Comparison of ENCODE assay signal across 31 cellular contexts in genomic region chr20:1029980-1030379, GRCh38. TPM values are rescaled to one million over a fixed set of nuclear protein-coding genes. Genes with fewer than 3 reads are reported as not detected.
"Had no signal": no experiment of that assay in that cellular context is flagged by ENCODE, and none has a peak within 500 bp of the region (broad histone marks: within the 10 kb centered on the region; RNA-seq: fewer than 3 reads in every experiment).

No MANE protein-coding gene starts in this region.

- H3K4me3 ChIP-seq: ascending aorta, breast epithelium, cardiac muscle cell, coronary artery, dorsolateral prefrontal cortex, esophagus muscularis mucosa, gastrocnemius medialis, heart left ventricle had no signal

- H3K27ac ChIP-seq: ascending aorta, breast epithelium, cardiac muscle cell, coronary artery, dorsolateral prefrontal cortex, esophagus muscularis mucosa, foreskin keratinocyte, gastrocnemius medialis, heart left ventricle had no signal

- ATAC-seq: activated naive CD4-positive, alpha-beta T cell treated with anti-CD3 and anti-CD28 coated beads, Interleukin-2, amount 50 U/mL, for 72 hours; activated T-cell treated with anti-CD3 and anti-CD28 coated beads, Interleukin-2, amount 50 U/mL, for 72 hours; foreskin keratinocyte; gastrocnemius medialis; heart left ventricle had no signal

- H3K36me3 ChIP-seq: ascending aorta, breast epithelium, cardiac muscle cell, esophagus muscularis mucosa, gastrocnemius medialis, heart left ventricle had no signal

- H3K9me3 Mint-ChIP-seq: activated CD4-positive, alpha-beta memory T cell treated with anti-CD3 and anti-CD28 coated beads, Interleukin-2, amount 10 ng/mL, durations not matched to agents 7 days and 5 days; activated CD4-positive, alpha-beta T cell treated with anti-CD3 and anti-CD28 coated beads, Interleukin-2, amount 10 ng/mL, durations not matched to agents 7 days and 5 days; activated naive CD4-positive, alpha-beta T cell treated with anti-CD3 and anti-CD28 coated beads, Interleukin-2, amount 10 ng/mL, durations not matched to agents 7 days and 5 days; activated naive CD4-positive, alpha-beta T cell treated with anti-CD3 and anti-CD28 coated beads, Interleukin-2, amount 50 U/mL, for 72 hours; activated naive CD8-positive, alpha-beta T cell treated with anti-CD3 and anti-CD28 coated beads, Interleukin-2, amount 10 ng/mL, durations not matched to agents 7 days and 5 days; activated T-cell treated with anti-CD3 and anti-CD28 coated beads, Interleukin-2, amount 50 U/mL, for 24 hours; activated T-cell treated with anti-CD3 and anti-CD28 coated beads, Interleukin-2, amount 50 U/mL, for 72 hours; brain; dendritic cell treated with granulocyte-macrophage colony-stimulating factor and Interleukin-4, amounts not matched to agents 40 ng/mL and 50 ng/mL, for 4 days; endodermal cell had no signal

- H3K27me3 Mint-ChIP-seq: dendritic cell treated with granulocyte-macrophage colony-stimulating factor and Interleukin-4, amounts not matched to agents 40 ng/mL and 50 ng/mL, for 4 days had no signal

- H3K4me1 ChIP-seq: ascending aorta, breast epithelium, esophagus muscularis mucosa, foreskin keratinocyte, gastrocnemius medialis had no signal

- DNase-seq: activated CD4-positive, alpha-beta memory T cell treated with anti-CD3 and anti-CD28 coated beads, Interleukin-2, amount 10 ng/mL, durations not matched to agents 7 days and 5 days; activated CD4-positive, alpha-beta T cell treated with anti-CD3 and anti-CD28 coated beads for 1 hour; activated CD4-positive, alpha-beta T cell treated with anti-CD3 and anti-CD28 coated beads for 4 hours; activated CD4-positive, alpha-beta T cell treated with anti-CD3 and anti-CD28 coated beads, Interleukin-2, amount 10 ng/mL, durations not matched to agents 7 days and 5 days; activated CD4-positive, alpha-beta T cell treated with anti-CD3 and anti-CD28 coated beads, Interleukin-2, amount 50 U/mL, for 4 hours; activated CD8-positive, alpha-beta memory T cell treated with anti-CD3 and anti-CD28 coated beads, Interleukin-2, amount 50 U/mL, for 48 hours; activated gamma-delta T cell; activated naive CD4-positive, alpha-beta T cell; activated naive CD4-positive, alpha-beta T cell treated with anti-CD3 and anti-CD28 coated beads, Interleukin-2, amount 10 ng/mL, durations not matched to agents 7 days and 5 days; activated naive CD8-positive, alpha-beta T cell treated with anti-CD3 and anti-CD28 coated beads, Interleukin-2, amount 10 ng/mL, durations not matched to agents 7 days and 5 days; activated T-cell treated with anti-CD3 and anti-CD28 coated beads for 4 hours; activated T-cell treated with anti-CD3 and anti-CD28 coated beads, Interleukin-2, amount 50 U/mL, for 24 hours; activated T-cell treated with anti-CD3 and anti-CD28 coated beads, Interleukin-2, amount 50 U/mL, for 72 hours; central memory CD4-positive, alpha-beta T cell; dorsolateral prefrontal cortex; effector memory CD4-positive, alpha-beta T cell; endodermal cell; erythroblast; foreskin keratinocyte; gastrocnemius medialis; glutamatergic neuron; heart left ventricle; T-helper 2 cell had no signal

- H3K4me3 Mint-ChIP-seq: activated CD4-positive, alpha-beta memory T cell treated with anti-CD3 and anti-CD28 coated beads, Interleukin-2, amount 10 ng/mL, durations not matched to agents 7 days and 5 days; activated CD4-positive, alpha-beta T cell treated with anti-CD3 and anti-CD28 coated beads, Interleukin-2, amount 10 ng/mL, durations not matched to agents 7 days and 5 days; activated naive CD4-positive, alpha-beta T cell treated with anti-CD3 and anti-CD28 coated beads, Interleukin-2, amount 10 ng/mL, durations not matched to agents 7 days and 5 days; activated naive CD8-positive, alpha-beta T cell treated with anti-CD3 and anti-CD28 coated beads, Interleukin-2, amount 10 ng/mL, durations not matched to agents 7 days and 5 days; activated T-cell treated with anti-CD3 and anti-CD28 coated beads, Interleukin-2, amount 50 U/mL, for 24 hours; activated T-cell treated with anti-CD3 and anti-CD28 coated beads, Interleukin-2, amount 50 U/mL, for 72 hours; brain; dendritic cell treated with granulocyte-macrophage colony-stimulating factor and Interleukin-4, amounts not matched to agents 40 ng/mL and 50 ng/mL, for 4 days; endodermal cell had no signal

- H3K9me3 ChIP-seq: ascending aorta, breast epithelium, esophagus muscularis mucosa, gastrocnemius medialis, heart left ventricle had no signal

- H3K27me3 ChIP-seq: ascending aorta, cardiac muscle cell, foreskin keratinocyte, gastrocnemius medialis had no signal

- H3K4me1 Mint-ChIP-seq: activated CD4-positive, alpha-beta memory T cell treated with anti-CD3 and anti-CD28 coated beads, Interleukin-2, amount 10 ng/mL, durations not matched to agents 7 days and 5 days; activated CD4-positive, alpha-beta T cell treated with anti-CD3 and anti-CD28 coated beads, Interleukin-2, amount 10 ng/mL, durations not matched to agents 7 days and 5 days; activated naive CD4-positive, alpha-beta T cell treated with anti-CD3 and anti-CD28 coated beads, Interleukin-2, amount 10 ng/mL, durations not matched to agents 7 days and 5 days; activated naive CD8-positive, alpha-beta T cell treated with anti-CD3 and anti-CD28 coated beads, Interleukin-2, amount 10 ng/mL, durations not matched to agents 7 days and 5 days; brain had no signal

- H3K27ac Mint-ChIP-seq: activated CD4-positive, alpha-beta memory T cell treated with anti-CD3 and anti-CD28 coated beads, Interleukin-2, amount 10 ng/mL, durations not matched to agents 7 days and 5 days; activated CD4-positive, alpha-beta T cell treated with anti-CD3 and anti-CD28 coated beads, Interleukin-2, amount 10 ng/mL, durations not matched to agents 7 days and 5 days; activated naive CD4-positive, alpha-beta T cell treated with anti-CD3 and anti-CD28 coated beads, Interleukin-2, amount 10 ng/mL, durations not matched to agents 7 days and 5 days; activated naive CD8-positive, alpha-beta T cell treated with anti-CD3 and anti-CD28 coated beads, Interleukin-2, amount 10 ng/mL, durations not matched to agents 7 days and 5 days; activated T-cell treated with anti-CD3 and anti-CD28 coated beads, Interleukin-2, amount 50 U/mL, for 24 hours; activated T-cell treated with anti-CD3 and anti-CD28 coated beads, Interleukin-2, amount 50 U/mL, for 72 hours; brain; dendritic cell treated with granulocyte-macrophage colony-stimulating factor and Interleukin-4, amounts not matched to agents 40 ng/mL and 50 ng/mL, for 4 days; endodermal cell had no signal

- H3K36me3 Mint-ChIP-seq: activated naive CD4-positive, alpha-beta T cell treated with anti-CD3 and anti-CD28 coated beads, Interleukin-2, amount 10 ng/mL, durations not matched to agents 7 days and 5 days; activated naive CD4-positive, alpha-beta T cell treated with anti-CD3 and anti-CD28 coated beads, Interleukin-2, amount 50 U/mL, for 72 hours; brain had no signal

RNA-seq across cellular contexts. Expression of gene RSPO4, which starts 27.9 kb away (rescaled TPM):
- total RNA-seq: activated CD4-positive, alpha-beta memory T cell treated with anti-CD3 and anti-CD28 coated beads, Interleukin-2, amount 10 ng/mL, durations not matched to agents 7 days and 5 days; activated naive CD4-positive, alpha-beta T cell treated with anti-CD3 and anti-CD28 coated beads, Interleukin-2, amount 50 U/mL, for 72 hours; breast epithelium; foreskin keratinocyte; gastrocnemius medialis had no signal
